Comparison of ENCODE assay signal across 26 cellular contexts in genomic region chr15:73120269-73120668, GRCh38.
"Had no signal": no experiment of that assay in that cellular context is flagged by ENCODE, and none has a peak within 500 bp of the region (broad histone marks: within the 10 kb centered on the region; RNA-seq: fewer than 3 reads in every experiment).

No MANE protein-coding gene starts in this region.

- H3K4me1 ChIP-seq: esophagus muscularis mucosa, foreskin keratinocyte, heart right ventricle, left lung, parathyroid adenoma, right lobe of liver, stomach had no signal

- H3K9me3 ChIP-seq: esophagus muscularis mucosa, heart right ventricle, left lung, right lobe of liver, stomach, thyroid gland had no signal

- H3K27ac ChIP-seq: dorsolateral prefrontal cortex, esophagus muscularis mucosa, foreskin keratinocyte, heart right ventricle, left lung, parathyroid adenoma, right lobe of liver, stomach, thyroid gland had no signal

- H3K36me3 ChIP-seq: left lung, right lobe of liver, thyroid gland had no signal

- H3K4me2 ChIP-seq: smooth muscle cell had no signal

- DNase-seq: caudate nucleus; cerebellar nuclear complex; dorsolateral prefrontal cortex; effector CD4-positive, alpha-beta T cell; endodermal cell; foreskin keratinocyte; glutamatergic neuron; heart right ventricle; hippocampal formation; left lung; mesendoderm; natural killer cell; occipital lobe; right lobe of liver; stimulated activated CD4-positive, alpha-beta T cell treated with anti-CD3 and anti-CD28 coated beads, Interleukin-12 subunit alpha, Interleukin-12 subunit beta, amount 100 ng/mL, for 4 hours; stimulated activated CD4-positive, alpha-beta T cell treated with anti-CD3 and anti-CD28 coated beads, Interleukin-1b, Interleukin-23, amount 100 ng/mL, for 48 hours; stimulated activated CD4-positive, alpha-beta T cell treated with anti-CD3 and anti-CD28 coated beads, Interleukin-4, amount 100 ng/mL, for 24 hours; stimulated activated naive CD4-positive, alpha-beta T cell treated with Interleukin-2 at 50 U/mL for 16 hours; stomach; thyroid gland had no signal

- H3K27me3 ChIP-seq: dorsolateral prefrontal cortex, esophagus muscularis mucosa, foreskin keratinocyte, heart right ventricle, left lung, right lobe of liver, stomach, thyroid gland had no signal

- H3K4me3 ChIP-seq: dorsolateral prefrontal cortex, esophagus muscularis mucosa, heart right ventricle, left lung, right lobe of liver, smooth muscle cell, stomach, thyroid gland had no signal

- H2AFZ ChIP-seq: parathyroid adenoma had no signal

- H3K79me2 ChIP-seq: parathyroid adenoma had no signal

- FAIRE-seq: endothelial cell of umbilical vein, keratinocyte, urothelium cell line had no signal
